1 cellular context compared by ENCODE assay signal in genomic region chr17:50035421-50035879, GRCh38.
TF ChIP-seq lines count a peak whose summit lies in the region.

No MANE protein-coding gene starts in this region.

TF ChIP-seq in HepG2, 621 proteins besides CTCF, POLR2A, EP300 and RAD21:
- no peak for TF ChIP-seq ZNF292 (CRISPR knock-in tag; IDR thresholded peaks at IDR 0.05; ENCODE audit: borderline replicate concordance, low read depth)
- TF ChIP-seq ZNF713 (CRISPR knock-in tag; IDR thresholded peaks at IDR 0.05) = no peak
- 0 out of 2 replicates have a peak, but pooled peaks have one; percentile 7 for TF ChIP-seq ZNF687 (CRISPR knock-in tag; IDR thresholded peaks at IDR 0.05)
- TF ChIP-seq SRF (IDR thresholded peaks at IDR 0.05; ENCODE audit: low read depth, low read length) = no peak
- TF ChIP-seq ZNF543 (CRISPR knock-in tag; IDR thresholded peaks at IDR 0.05) = no peak
- peak; percentile 59; the same call in 1 of the 2 replicates for TF ChIP-seq CEBPB (IDR thresholded peaks at IDR 0.05; ENCODE audit: borderline replicate concordance, low read depth, low read length)
- no peak for TF ChIP-seq ZIK1 (CRISPR knock-in tag; IDR thresholded peaks at IDR 0.05; ENCODE audit: borderline replicate concordance, low read depth)
- TF ChIP-seq ZNF768 (CRISPR knock-in tag; IDR thresholded peaks at IDR 0.05) = peak; percentile 87
- TF ChIP-seq ZNF629 (CRISPR knock-in tag; conservative IDR thresholded peaks at IDR 0.05) = no peak
- TF ChIP-seq ZBTB7B (CRISPR knock-in tag; IDR thresholded peaks at IDR 0.05) = no peak
- peak; percentile 65 for TF ChIP-seq ZNF7 (CRISPR knock-in tag; IDR thresholded peaks at IDR 0.05)
- no peak for TF ChIP-seq ZBTB37 (CRISPR knock-in tag; IDR thresholded peaks at IDR 0.05)
- TF ChIP-seq ZFP62 (CRISPR knock-in tag; IDR thresholded peaks at IDR 0.05) = no peak
- TF ChIP-seq HIVEP1 (CRISPR knock-in tag; IDR thresholded peaks at IDR 0.05) = no peak
- no peak for TF ChIP-seq PCBP2 (optimal IDR thresholded peaks at IDR 0.05; ENCODE audit: low read depth, low read length, poor library complexity, severe bottlenecking)
- peak; percentile 58; the same call in 1 of the 2 replicates for TF ChIP-seq TFAP4 (IDR thresholded peaks at IDR 0.05; ENCODE audit: borderline replicate concordance, low read depth)
- no peak for TF ChIP-seq ZNF569 (CRISPR knock-in tag; IDR thresholded peaks at IDR 0.05; ENCODE audit: borderline replicate concordance)
- TF ChIP-seq ZNF550 (CRISPR knock-in tag; IDR thresholded peaks at IDR 0.05; ENCODE audit: borderline replicate concordance) = no peak
- TF ChIP-seq ATF3 (CRISPR knock-in tag; IDR thresholded peaks at IDR 0.05) = no peak
- no peak for TF ChIP-seq MYPOP (CRISPR knock-in tag; IDR thresholded peaks at IDR 0.05)
- no peak for TF ChIP-seq ZNF737 (CRISPR knock-in tag; IDR thresholded peaks at IDR 0.05; ENCODE audit: borderline replicate concordance)
- TF ChIP-seq KLF11 (CRISPR knock-in tag; IDR thresholded peaks at IDR 0.05) = no peak
